In genomic region chr14:105065280-105066228, GRCh38 we compare ENCODE assay signal across 8 cellular contexts. TPM values are rescaled to one million over a fixed set of nuclear protein-coding genes. Genes with fewer than 3 reads are reported as not detected.
DNase-seq lines count a peak whose midpoint lies in the region; ATAC-seq, FAIRE-seq and TF ChIP-seq lines count a peak whose summit lies in the region.

TSS of gene GPR132 (minus strand) at chr14:105065430. CDS start at chr14:105055420, 10,010 bp downstream.

- ATAC-seq in GM18907 (IDR thresholded peaks at IDR 0.05; ENCODE audit: unreplicated experiment) (peak; percentile 47), HG03175 (IDR thresholded peaks at IDR 0.05; ENCODE audit: unreplicated experiment) (peak; percentile 55), GM12878 (peak; percentile 54)
- peak; percentile 89 to 92 for ATAC-seq in naive thymus-derived CD8-positive, alpha-beta T cell

- peak within 1 kb of the TSS; percentile 45 for H2AFZ ChIP-seq in GM12878 (ENCODE audit: control insufficient read depth, low read depth, low read length)

- TF ChIP-seq EP300 in GM12878 (IDR thresholded peaks at IDR 0.05; ENCODE audit: borderline replicate concordance in 1 of 2, control insufficient read depth in 1 of 2, low read depth in 2 of 2, low read length in 2 of 2): peak; percentile 67; a peak in 2 of 4 replicates

- H4K20me1 ChIP-seq in GM12878 (ENCODE audit: control insufficient read depth, insufficient read depth): no peaks in the 10 kb centered on the region; the same call in 1 of the 2 replicates

- H3K36me3 ChIP-seq in GM12878 (ENCODE audit: control insufficient read depth in 2 of 2, insufficient read depth in 2 of 2, low read length in 1 of 2) (no peaks in the 10 kb centered on the region), testis (ENCODE audit: low read depth, missing control alignments) (no peaks in the 10 kb centered on the region)

- H3K4me1 Mint-ChIP-seq in naive thymus-derived CD8-positive, alpha-beta T cell: peaks cover 25 to 87% (median 85%) of the 10 kb centered on the region in 4 donors

- H3K4me3 ChIP-seq in GM12878 (peak within 1 kb of the TSS; percentile 64), testis (no peak within 1 kb of the TSS)

- SMC1A ChIA-PET in GM12878 (lab: Charles Lee; ENCODE audit: uncharacterized antibody, unreplicated experiment): interaction anchor here (0.7 to 7.8 kb wide), 10 partner anchors 8 to 47 kb away, joined by 3 to 47 read pairs (median 3); no protein-coding TSS in a partner anchor

- H3K9me3 ChIP-seq in GM12878 (replicated peaks; ENCODE audit: control insufficient read depth, insufficient read depth, low read length) (no peaks in the 10 kb centered on the region), testis (no peaks in the 10 kb centered on the region)

- H3K27me3 Mint-ChIP-seq in naive thymus-derived CD8-positive, alpha-beta T cell: no peaks in the 10 kb centered on the region

- peaks cover 0 to 4% (median 1%) of the 10 kb centered on the region in 3 donors for H3K36me3 Mint-ChIP-seq in naive thymus-derived CD8-positive, alpha-beta T cell

- TF ChIP-seq POLR2A in GM12878 (IDR thresholded peaks at IDR 0.05; ENCODE audit: low read depth, low read length) (peak; percentile 91), testis (IDR thresholded peaks at IDR 0.05) (no peak)

- CTCF ChIA-PET in GM12878 (lab: Yijun Ruan, JAX): interaction anchor here (0.6 to 11.9 kb wide), 10 partner anchors 10 to 1352 kb away, joined by 3 to 114 read pairs (median 6); no protein-coding TSS in a partner anchor

- H3K27ac ChIP-seq in GM12878 (ENCODE audit: control insufficient read depth, insufficient read depth): peak within 1 kb of the TSS; percentile 93
- no peak within 1 kb of the TSS for H3K27ac ChIP-seq in testis

- POLR2A ChIA-PET in GM12878 (lab: Charles Lee): interaction anchor here (0.5 to 3.1 kb wide), 13 partner anchors 7 to 405 kb away, joined by 3 to 23 read pairs (median 5); partner anchors contain the start of genes BRF1, CDCA4 and SIVA1
- POLR2A ChIA-PET in naive thymus-derived CD8-positive, alpha-beta T cell (lab: Charles Lee): interaction anchor here (0.7 to 11.8 kb wide), 15 partner anchors 9 to 413 kb away, joined by 3 to 254 read pairs (median 4); partner anchors contain the start of genes BRF1, BTBD6, CDCA4 and PACS2

- intact Hi-C loops in GM12878 (cut with micrococcal nuclease; ENCODE audit: unreplicated experiment): loop anchor here (1.0 to 10.0 kb wide), 3 partner anchors 21 to 419 kb away; partner anchors contain the start of genes CDCA4 and CRIP1
- intact Hi-C loops in testis (cut with DNase I; ENCODE audit: low total_unique reads): no loop called here

- RAD21 ChIA-PET in GM12878 (lab: Charles Lee; ENCODE audit: unreplicated experiment): interaction anchor here (0.8 to 5.3 kb wide), 9 partner anchors 9 to 80 kb away, joined by 3 to 27 read pairs (median 10); partner anchors contain the start of genes CDCA4 and CLBA1

- H3K4me2 ChIP-seq in GM12878 (ENCODE audit: control insufficient read depth, insufficient read depth): peak within 1 kb of the TSS; percentile 98

- H3K4me1 ChIP-seq in GM12878 (ENCODE audit: control insufficient read depth, insufficient read depth, low read length): peaks cover 69% of the 10 kb centered on the region
- H3K4me1 ChIP-seq in testis: no peaks in the 10 kb centered on the region

- TF ChIP-seq CTCF in GM12878 (IDR thresholded peaks at IDR 0.05 in 2 of 3, conservative IDR thresholded peaks at IDR 0.05 in 1 of 3; ENCODE audit: control insufficient read depth in 2 of 3, extremely low read depth in 1 of 3, insufficient read depth in 1 of 3, low read depth in 3 of 3, low read length in 3 of 3) (no peak), testis (IDR thresholded peaks at IDR 0.05) (no peak)

- H3K27me3 ChIP-seq in GM12878 (replicated peaks in 1 of 2; ENCODE audit: control insufficient read depth in 2 of 2, insufficient read depth in 2 of 2, low read length in 1 of 2): no peaks in the 10 kb centered on the region
- no peaks in the 10 kb centered on the region for H3K27me3 ChIP-seq in testis

- peak within 1 kb of the TSS; percentile 84 for H3K9ac ChIP-seq in GM12878 (ENCODE audit: control insufficient read depth, insufficient read depth, low read length)

- in situ Hi-C loops in GM12878 (cut with MboI): no loop called here

- peak; percentile 88 for FAIRE-seq in GM12878 (lab: Jason Lieb, UNC)

- TF ChIP-seq RAD21 in GM12878 (IDR thresholded peaks at IDR 0.05; ENCODE audit: insufficient read depth, low read depth, low read length): no peak

- peak within 1 kb of the TSS; percentile 81 to 99 (median 94) for H3K4me3 Mint-ChIP-seq in naive thymus-derived CD8-positive, alpha-beta T cell

- BruUV-seq in GM12878 (replicated peaks; lab: Mats Ljungman, UMichigan): TSS peak; percentile 89

- H3K27ac Mint-ChIP-seq in naive thymus-derived CD8-positive, alpha-beta T cell: peak within 1 kb of the TSS; percentile 94 to 99 (median 98)

- DNase-seq in T-helper 9 cell (peak; percentile 84), GM12878 (ENCODE audit: low read depth, low spot score) (peak; percentile 93), testis (peak; percentile 38), DMS79 treated with DMSO at 0.1 percent for 48 hours (lab: John Stamatoyannopoulos, UW) (no peak), DMS 273 (lab: John Stamatoyannopoulos, UW; ENCODE audit: unreplicated experiment) (no peak)
- DNase-seq in naive thymus-derived CD8-positive, alpha-beta T cell: peak; percentile 71 to 98 (median 92)

- WGBS in GM12878 (ENCODE audit: insufficient coverage, insufficient replicate concordance, low lambda C conversion rate, missing lambda C conversion rate): 2% methylated on average over 20 of the region's 22 CpGs
- WGBS in testis, 2 donors: 71 to 81% methylated on average over 12 to 22 of the region's 22 CpGs

- H3K9me3 Mint-ChIP-seq in naive thymus-derived CD8-positive, alpha-beta T cell: no peaks in the 10 kb centered on the region

- H3K79me2 ChIP-seq in GM12878 (ENCODE audit: control insufficient read depth, insufficient read depth, low read length): peaks cover 67% of the 10 kb centered on the region

TF ChIP-seq in GM12878, 131 proteins besides CTCF, POLR2A, EP300 and RAD21 (continues in another document):
- TF ChIP-seq IRF4 (IDR thresholded peaks at IDR 0.05; ENCODE audit: low read depth, low read length) (no peak), GATAD2B (conservative IDR thresholded peaks at IDR 0.05; ENCODE audit: low read depth) (no peak; the same call in none of the 2 replicates), BHLHE40 (IDR thresholded peaks at IDR 0.05; ENCODE audit: borderline replicate concordance in 1 of 2, low read depth in 2 of 2, low read length in 1 of 2) (peak; percentile 77 to 83), SMAD5 (IDR thresholded peaks at IDR 0.05; ENCODE audit: low read depth) (peak; percentile 71), E4F1 (IDR thresholded peaks at IDR 0.05; ENCODE audit: borderline replicate concordance, partially characterized antibody) (peak; percentile 59), BACH1 (IDR thresholded peaks at IDR 0.05; ENCODE audit: borderline replicate concordance) (peak; percentile 56), TCF7 (IDR thresholded peaks at IDR 0.05; ENCODE audit: borderline replicate concordance) (no peak), BCL11A (IDR thresholded peaks at IDR 0.05; ENCODE audit: low read depth, low read length) (peak; percentile 63), HDGF (IDR thresholded peaks at IDR 0.05) (peak; percentile 71; the same call in 1 of the 2 replicates), JUNB (IDR thresholded peaks at IDR 0.05) (peak; percentile 68), ETV6 (conservative IDR thresholded peaks at IDR 0.05 in 1 of 2, IDR thresholded peaks at IDR 0.05 in 1 of 2; ENCODE audit: borderline replicate concordance in 1 of 2, low read depth in 1 of 2) (peak in 1 of 2 experiments; percentile 71; a peak in 1 of 4 replicates), TBL1XR1 (IDR thresholded peaks at IDR 0.05; ENCODE audit: low read depth, low read length) (peak; percentile 94)

RNA-seq across cellular contexts. Expression of gene GPR132, which starts in this region (rescaled TPM):
- 118 and 130 TPM in 2 replicates for total RNA-seq in GM12878 (2013; cell fraction: nucleolus; rRNA removed)
- total RNA-seq in GM12878 (2014; rRNA removed): 45.8 and 49.3 TPM in 2 replicates
- 20.3 and 21.0 TPM in 2 replicates for total RNA-seq in GM12878 (2014; rRNA removed; fragmentation: Illumina TruSeq; extraction: Trizol)
- 39.6 and 40.3 TPM in 2 replicates for total RNA-seq in GM12878 (2021)
- 9.9 TPM for polyA plus RNA-seq in GM12878 (2011; ENCODE audit: low read depth)
- 10.2 and 14.9 TPM in 2 replicates for polyA plus RNA-seq in GM12878 (2011; rRNA removed)
- 23.7 and 36.1 TPM in 2 replicates for polyA plus RNA-seq in GM12878 (2011; cell fraction: cytosol; rRNA removed)
- 47.6 and 57.0 TPM in 2 replicates for polyA plus RNA-seq in GM12878 (2011; cell fraction: nucleus; rRNA removed)
- polyA plus RNA-seq in GM12878 (2012): 22.6 and 24.5 TPM in 2 replicates
- 4.9 and 14.5 TPM in 2 replicates for polyA plus RNA-seq in GM12878 (2014; fragmentation: Illumina TruSeq; extraction: Trizol)
- 1 to 10 TPM; 1.9 to 2.2 TPM for polyA plus RNA-seq in GM12878 (2014; fragmentation: Nextera tagmentation; extraction: Ambion mirVana)
- 30.0 and 30.7 TPM in 2 replicates for polyA plus RNA-seq in GM12878 (2014; rRNA removed)
- 10 to 100 TPM; 19.8 to 21.7 TPM for polyA plus RNA-seq in GM12878 (2016; fragmentation: Nextera tagmentation; extraction: Ambion mirVana)
- 38.5 and 63.1 TPM in 2 replicates for polyA minus RNA-seq in GM12878 (2011; rRNA and poly(A)+ RNA removed)
- 15.9 and 17.0 TPM in 2 replicates for polyA minus RNA-seq in GM12878 (2011; cell fraction: cytosol; rRNA and poly(A)+ RNA removed)
- 15.6 and 33.9 TPM in 2 replicates for polyA minus RNA-seq in GM12878 (2011; cell fraction: nucleus; rRNA and poly(A)+ RNA removed)
- 10 to 100 TPM; 36.3 to 41.4 TPM for total RNA-seq in naive thymus-derived CD8-positive, alpha-beta T cell
- polyA plus RNA-seq in naive thymus-derived CD8-positive, alpha-beta T cell: 10 to 100 TPM in 1 of 3 donors, 1 to 10 TPM in 2; 9.4 to 37.2 (median 9.7) TPM
- total RNA-seq in testis: 1 to 10 TPM; 2.0 to 2.5 TPM
- 1.2 TPM for polyA plus RNA-seq in testis (ENCODE audit: insufficient read depth, low read depth, low replicate concordance)

Comparison
In these comparisons a context has a peak if more than half of its experiments do, and no peak if none do; other contexts are left out.
1. RNA of gene GPR132 (total RNA-seq): 36.3 to 41.4 TPM in naive thymus-derived CD8-positive, alpha-beta T cell and 20.3 to 130 TPM in GM12878; 2.0 to 2.5 TPM in testis; every median in the first group is over 4 times any median in the second.
2. DNase-seq: peak in T-helper 9 cell (single experiment), GM12878 (single experiment), naive thymus-derived CD8-positive, alpha-beta T cell (10 of 10) and testis (single experiment); none in DMS79 treated with DMSO at 0.1 percent for 48 hours (single experiment) and DMS 273 (single experiment).
3. Peak in every context shown above with its lines, with median percentiles within 50 percentile points of each other: ATAC-seq.